Comparison of ENCODE assay signal across 20 cellular contexts in genomic region chr17:14318906-14319205, GRCh38. TPM values are rescaled to one million over a fixed set of nuclear protein-coding genes. Genes with fewer than 3 reads are reported as not detected.
DNase-seq lines count a peak whose midpoint lies in the region; ATAC-seq, FAIRE-seq and TF ChIP-seq lines count a peak whose summit lies in the region.
"Had no signal": no experiment of that assay in that cellular context is flagged by ENCODE, and none has a peak within 500 bp of the region (broad histone marks: within the 10 kb centered on the region; RNA-seq: fewer than 3 reads in every experiment).

No MANE protein-coding gene starts in this region.

- no peak overlapping the region for H3K4me3 ChIP-seq in HepG2 (replicated peaks in 1 of 3; ENCODE audit: insufficient read depth in 1 of 3, low read depth in 2 of 3, low read length in 3 of 3)
- H3K4me3 ChIP-seq in right lobe of liver: no peak overlapping the region
- H3K4me3 ChIP-seq in WERI-Rb-1 (ENCODE audit: low read depth, low read length): no peak overlapping the region
- no peak overlapping the region for H3K4me3 ChIP-seq in endodermal cell (ENCODE audit: low read length)
- H3K4me3 ChIP-seq in BE2C (ENCODE audit: low read depth, low read length): no peak overlapping the region
- H3K4me3 ChIP-seq: GM12878, heart left ventricle, lower lobe of right lung had no signal

- POLR2A ChIA-PET in HepG2 (lab: Yijun Ruan, JAX): interaction anchor here (1.0 to 3.2 kb wide), 3 partner anchors 9 to 55 kb away, joined by 3 to 39 read pairs (median 3); partner anchors contain the start of gene HS3ST3B1

- no TSS peak for BruUV-seq in HepG2 (replicated peaks; lab: Mats Ljungman, UMichigan)

- WGBS in HepG2 (ENCODE audit: low lambda C conversion rate): 100% methylated on average over 3 of the region's 4 CpGs
- WGBS in right lobe of liver (ENCODE audit: insufficient coverage, low coverage, low lambda C conversion rate, missing lambda C conversion rate): 73% methylated on average over 1 of the region's 4 CpGs
- WGBS in endodermal cell (ENCODE audit: insufficient coverage in 1 of 2, insufficient read length in 1 of 2), 2 experiments: 88 to 93% methylated on average over 2 to 4 of the region's 4 CpGs

- peaks cover 52% of the 10 kb centered on the region for H3K4me1 Mint-ChIP-seq in endodermal cell

- H3K36me3 ChIP-seq in HepG2 (replicated peaks in 1 of 2; ENCODE audit: control insufficient read depth in 1 of 2, insufficient read depth in 2 of 2, low read length in 2 of 2): peaks cover 0 to 10% of the 10 kb centered on the region in 2 experiments; a peak in 4 of 5 replicates
- no peaks in the 10 kb centered on the region for H3K36me3 ChIP-seq in right lobe of liver
- peaks cover 20% of the 10 kb centered on the region for H3K36me3 ChIP-seq in WERI-Rb-1
- H3K36me3 ChIP-seq in endodermal cell (ENCODE audit: control insufficient read depth, insufficient read depth, low read length): peaks cover 3% of the 10 kb centered on the region
- no peaks in the 10 kb centered on the region for H3K36me3 ChIP-seq in BE2C
- H3K36me3 ChIP-seq: heart left ventricle, lower lobe of right lung had no signal

- no peaks in the 10 kb centered on the region for H3K27me3 ChIP-seq in HepG2 (ENCODE audit: control insufficient read depth in 1 of 2, insufficient read depth in 2 of 2, low read length in 2 of 2)
- no peaks in the 10 kb centered on the region for H3K27me3 ChIP-seq in right lobe of liver
- H3K27me3 ChIP-seq in WERI-Rb-1 (ENCODE audit: insufficient read depth, low read depth, severe bottlenecking): no peaks in the 10 kb centered on the region
- peaks cover 34% of the 10 kb centered on the region for H3K27me3 ChIP-seq in endodermal cell (ENCODE audit: control insufficient read depth, insufficient read depth, low read length, poor library complexity, severe bottlenecking)
- no peaks in the 10 kb centered on the region for H3K27me3 ChIP-seq in BE2C

- TF ChIP-seq EP300 in HepG2 (IDR thresholded peaks at IDR 0.05; ENCODE audit: low read depth in 2 of 2, low read length in 2 of 2): no peak
- TF ChIP-seq EP300 in HepG2 (CRISPR knock-in tag; IDR thresholded peaks at IDR 0.05; ENCODE audit: borderline replicate concordance): no peak

- peaks cover 2% of the 10 kb centered on the region for H3K36me3 Mint-ChIP-seq in endodermal cell (ENCODE audit: low read depth)

- H3K9ac ChIP-seq in HepG2 (ENCODE audit: insufficient read depth, low read depth, low read length): no peak overlapping the region
- no peak overlapping the region for H3K9ac ChIP-seq in endodermal cell (ENCODE audit: extremely low read depth, low read length, poor library complexity, severe bottlenecking)
- H3K9ac ChIP-seq: parathyroid adenoma had no signal

- TF ChIP-seq RAD21 in HepG2 (CRISPR knock-in tag; IDR thresholded peaks at IDR 0.05): no peak

- no peak for DNase-seq in HepG2 (ENCODE audit: low spot score)
- DNase-seq in right lobe of liver: no peak
- DNase-seq in WERI-Rb-1: no peak
- DNase-seq in endodermal cell: peak; percentile 32
- DNase-seq in BE2C: no peak
- DNase-seq in NCI-H1048 (lab: John Stamatoyannopoulos, UW): no peak
- no peak for DNase-seq in NCI-H1417 (lab: John Stamatoyannopoulos, UW)
- DNase-seq: AML-193; aorta; effector memory CD4-positive, alpha-beta T cell; GDM1; HCEC 1CT; heart left ventricle; lower lobe of right lung; NCI-H2029 treated with DMSO at 0.1 percent for 48 hours; stimulated activated CD4-positive, alpha-beta T cell treated with anti-CD3 and anti-CD28 coated beads, Interleukin-2, amount 100 ng/mL, for 48 hours; substantia nigra had no signal

- H4K20me1 ChIP-seq in HepG2 (ENCODE audit: insufficient read depth, low read length): peaks cover 20% of the 10 kb centered on the region

- intact Hi-C loops in HepG2 (cut with micrococcal nuclease; ENCODE audit: unreplicated experiment) (no loop called here), right lobe of liver (cut with DNase I) (no loop called here)

- H3K27me3 Mint-ChIP-seq in endodermal cell (ENCODE audit: insufficient read depth): peaks cover 76% of the 10 kb centered on the region

- H3K27ac ChIP-seq in HepG2 (ENCODE audit: extremely low read length, insufficient read depth, low read length) (no peak overlapping the region), right lobe of liver (no peak overlapping the region), WERI-Rb-1 (peak overlapping the region; percentile 89), endodermal cell (ENCODE audit: low read depth, low read length) (no peak overlapping the region)
- H3K27ac ChIP-seq: lower lobe of right lung, parathyroid adenoma had no signal

- CTCF ChIA-PET in HepG2 (lab: Yijun Ruan, JAX; ENCODE audit: low intra/inter-chr PET ratio, low total read pairs): no interaction called here

- no peak for FAIRE-seq in HepG2 (lab: Jason Lieb, UNC)
- FAIRE-seq: GM12878 had no signal

- H3K9me3 ChIP-seq in HepG2 (ENCODE audit: low read length): no peaks in the 10 kb centered on the region
- H3K9me3 ChIP-seq in right lobe of liver: no peaks in the 10 kb centered on the region
- no peaks in the 10 kb centered on the region for H3K9me3 ChIP-seq in WERI-Rb-1 (ENCODE audit: severe bottlenecking)
- no peaks in the 10 kb centered on the region for H3K9me3 ChIP-seq in endodermal cell (ENCODE audit: control insufficient read depth, low read length)
- no peaks in the 10 kb centered on the region for H3K9me3 ChIP-seq in BE2C
- H3K9me3 ChIP-seq: heart left ventricle, lower lobe of right lung had no signal

- no peak overlapping the region for H3K4me3 Mint-ChIP-seq in endodermal cell

- ATAC-seq in HepG2: no peak
- no peak for ATAC-seq in right lobe of liver
- ATAC-seq: GM12878, lower lobe of right lung, Right ventricle myocardium inferior had no signal

- no peak overlapping the region for H3K4me2 ChIP-seq in HepG2 (ENCODE audit: low read depth, low read length)

- no peak overlapping the region for H3K27ac Mint-ChIP-seq in endodermal cell

- TF ChIP-seq CTCF in HepG2 (CRISPR knock-in tag; IDR thresholded peaks at IDR 0.05) (no peak), right lobe of liver (IDR thresholded peaks at IDR 0.05) (no peak), WERI-Rb-1 (IDR thresholded peaks at IDR 0.05; ENCODE audit: low read depth, low read length) (no peak), endodermal cell (conservative IDR thresholded peaks at IDR 0.05) (no peak), BE2C (IDR thresholded peaks at IDR 0.05; ENCODE audit: low read depth, low read length) (no peak)

- TF ChIP-seq POLR2A in HepG2 (IDR thresholded peaks at IDR 0.05; ENCODE audit: insufficient read depth in 1 of 2, low read depth in 2 of 2, low read length in 2 of 2): no peak
- TF ChIP-seq POLR2A in right lobe of liver (IDR thresholded peaks at IDR 0.05): no peak

- in situ Hi-C loops in HepG2 (cut with HindIII; ENCODE audit: extremely low pct_ligation_motif_present, low pct_unique_long_range_greater_than_20kb): no loop called here

- H2AFZ ChIP-seq in HepG2 (ENCODE audit: low read length): no peak overlapping the region
- H2AFZ ChIP-seq: parathyroid adenoma had no signal

- H3K4me1 ChIP-seq in HepG2 (ENCODE audit: insufficient read depth, low read length): peaks cover 100% of the 10 kb centered on the region
- H3K4me1 ChIP-seq in right lobe of liver: peaks cover 0 to 65% (median 24%) of the 10 kb centered on the region in 4 donors
- H3K4me1 ChIP-seq in endodermal cell (ENCODE audit: control insufficient read depth, insufficient read depth, low read length): peaks cover 34% of the 10 kb centered on the region
- H3K4me1 ChIP-seq in BE2C: no peaks in the 10 kb centered on the region
- H3K4me1 ChIP-seq: lower lobe of right lung, parathyroid adenoma had no signal

- peaks cover 2% of the 10 kb centered on the region for H3K9me3 Mint-ChIP-seq in endodermal cell

- peaks cover 97% of the 10 kb centered on the region for H3K79me2 ChIP-seq in HepG2 (ENCODE audit: insufficient read depth, low read length)
- H3K79me2 ChIP-seq: parathyroid adenoma had no signal

TF ChIP-seq in HepG2, 621 proteins besides CTCF, POLR2A, EP300 and RAD21 (continues in another document):
- TF ChIP-seq, protein P1, sequence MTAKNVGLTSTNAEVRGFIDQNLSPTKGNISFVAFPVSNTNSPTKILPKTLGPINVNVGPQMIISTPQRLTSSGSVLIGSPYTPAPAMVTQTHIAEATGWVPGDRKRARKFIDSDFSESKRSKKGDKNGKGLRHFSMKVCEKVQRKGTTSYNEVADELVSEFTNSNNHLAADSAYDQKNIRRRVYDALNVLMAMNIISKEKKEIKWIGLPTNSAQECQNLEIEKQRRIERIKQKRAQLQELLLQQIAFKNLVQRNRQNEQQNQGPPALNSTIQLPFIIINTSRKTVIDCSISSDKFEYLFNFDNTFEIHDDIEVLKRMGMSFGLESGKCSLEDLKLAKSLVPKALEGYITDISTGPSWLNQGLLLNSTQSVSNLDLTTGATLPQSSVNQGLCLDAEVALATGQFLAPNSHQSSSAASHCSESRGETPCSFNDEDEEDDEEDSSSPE (CRISPR knock-in tag; IDR thresholded peaks at IDR 0.05): no peak

RNA-seq across cellular contexts. Expression of gene HS3ST3B1, which starts 18.0 kb away (rescaled TPM):
- 35.3 and 39.5 TPM in 2 replicates for total RNA-seq in HepG2 (2016; rRNA removed; fragmentation: Illumina TruSeq; extraction: Trizol)
- 5.0 and 5.5 TPM in 2 replicates for total RNA-seq in HepG2 (2016; cell fraction: cytosol; rRNA removed; fragmentation: Illumina TruSeq; extraction: Trizol; ENCODE audit: low read depth)
- total RNA-seq in HepG2 (2016; cell fraction: insoluble cytoplasmic fraction; rRNA removed; fragmentation: Illumina TruSeq; extraction: Trizol): 33.5 and 37.1 TPM in 2 replicates
- 21.9 and 24.5 TPM in 2 replicates for total RNA-seq in HepG2 (2016; cell fraction: membrane; rRNA removed; fragmentation: Illumina TruSeq; extraction: Trizol)
- total RNA-seq in HepG2 (2016; cell fraction: nucleus; rRNA removed; fragmentation: Illumina TruSeq; extraction: Trizol): 34.7 and 37.1 TPM in 2 replicates
- polyA plus RNA-seq in HepG2 (2011; rRNA removed): 14.6 and 15.7 TPM in 2 replicates
- 10.2 and 10.4 TPM in 2 replicates for polyA plus RNA-seq in HepG2 (2011; cell fraction: cytosol; rRNA removed)
- polyA plus RNA-seq in HepG2 (2011; cell fraction: nucleus; rRNA removed): 16.6 and 20.5 TPM in 2 replicates
- polyA plus RNA-seq in HepG2 (2012): 15.3 and 18.6 TPM in 2 replicates
- polyA plus RNA-seq in HepG2 (2016; cell fraction: cytosol; fragmentation: Illumina TruSeq; extraction: Trizol; ENCODE audit: low read depth): 1.9 and 2.3 TPM in 2 replicates
- polyA plus RNA-seq in HepG2 (2016; cell fraction: insoluble cytoplasmic fraction; fragmentation: Illumina TruSeq; extraction: Trizol; ENCODE audit: low read depth): 19.7 and 21.9 TPM in 2 replicates
- polyA plus RNA-seq in HepG2 (2016; cell fraction: membrane; fragmentation: Illumina TruSeq; extraction: Trizol; ENCODE audit: low read depth): 7.2 and 7.3 TPM in 2 replicates
- 39.2 and 41.9 TPM in 2 replicates for polyA plus RNA-seq in HepG2 (2016; cell fraction: nucleus; fragmentation: Illumina TruSeq; extraction: Trizol; ENCODE audit: insufficient read depth, low read depth)
- polyA minus RNA-seq in HepG2 (2011; rRNA and poly(A)+ RNA removed; ENCODE audit: low replicate concordance): 67.6 TPM in 1 of 2 replicates, not detected in the other
- polyA minus RNA-seq in HepG2 (2011; cell fraction: cytosol; rRNA and poly(A)+ RNA removed): 34.2 and 35.7 TPM in 2 replicates
- 25.6 and 26.4 TPM in 2 replicates for polyA minus RNA-seq in HepG2 (2011; cell fraction: nucleus; rRNA and poly(A)+ RNA removed)
- 10 to 100 TPM; 22.5 to 36.6 (median 28.2) TPM for total RNA-seq in right lobe of liver
- 1 to 10 TPM; 5.6 to 6.9 TPM for total RNA-seq in endodermal cell
- polyA plus RNA-seq in endodermal cell (2013, experiment 1 of 2): 8.7 TPM
- polyA plus RNA-seq in endodermal cell (2013, experiment 2 of 2): 7.3 TPM
- polyA plus RNA-seq in BE2C (2012; ENCODE audit: insufficient read depth, insufficient read length, low read depth): 0.22 TPM
